ENCODE assay signal across 8 cellular contexts in genomic region chr11:66315921-66316811, GRCh38. TPM values are rescaled to one million over a fixed set of nuclear protein-coding genes. Genes with fewer than 3 reads are reported as not detected.
DNase-seq lines count a peak whose midpoint lies in the region; ATAC-seq and TF ChIP-seq lines count a peak whose summit lies in the region.
"Had no signal": no experiment of that assay in that cellular context is flagged by ENCODE, and none has a peak within 500 bp of the region (broad histone marks: within the 10 kb centered on the region; RNA-seq: fewer than 3 reads in every experiment).

No MANE protein-coding gene starts in this region.

- TF ChIP-seq EP300 in esophagus muscularis mucosa (IDR thresholded peaks at IDR 0.05) = no peak

- H3K4me1 ChIP-seq in NT2/D1 (ENCODE audit: insufficient read depth, insufficient read length) (peaks cover 42% of the 10 kb centered on the region), esophagus muscularis mucosa (peaks cover 44 to 76% (median 72%) of the 10 kb centered on the region in 4 donors), spleen (peaks cover 19 to 83% (median 53%) of the 10 kb centered on the region in 6 donors)

- peak overlapping the region; percentile 56 for H3K9ac ChIP-seq in NT2/D1 (ENCODE audit: insufficient read length, low read depth)

- H3K27me3 ChIP-seq in NT2/D1 (ENCODE audit: insufficient read depth, insufficient read length) (peaks cover 19% of the 10 kb centered on the region), esophagus muscularis mucosa (peaks cover 0 to 8% (median 0%) of the 10 kb centered on the region in 4 donors), spleen (replicated peaks in 1 of 7) (peaks cover 0 to 26% (median 0%) of the 10 kb centered on the region in 7 donors)

- TF ChIP-seq POLR2A in esophagus muscularis mucosa (IDR thresholded peaks at IDR 0.05; ENCODE audit: low read depth) = no peak
- TF ChIP-seq POLR2A in spleen (IDR thresholded peaks at IDR 0.05) = no peak

- H3K9me3 ChIP-seq in NT2/D1 (ENCODE audit: insufficient read depth, low read length) = peaks cover 11% of the 10 kb centered on the region; the same call in 1 of the 2 replicates
- no peaks in the 10 kb centered on the region for H3K9me3 ChIP-seq in esophagus muscularis mucosa
- H3K9me3 ChIP-seq in spleen = no peaks in the 10 kb centered on the region

- no peak for TF ChIP-seq CTCF in esophagus muscularis mucosa (IDR thresholded peaks at IDR 0.05)
- TF ChIP-seq CTCF in spleen (IDR thresholded peaks at IDR 0.05 in 8 of 11, conservative IDR thresholded peaks at IDR 0.05 in 3 of 11) = no peak

- DNase-seq in NT2/D1 (ENCODE audit: low read depth, low spot score) (no peak), esophagus muscularis mucosa (ENCODE audit: extremely low spot score) (no peak), spleen (peak; percentile 79), NCI-H2196 (lab: John Stamatoyannopoulos, UW; ENCODE audit: unreplicated experiment) (no peak), RPMI8226 (no peak)

- peak overlapping the region; percentile 83 to 95 (median 89) for H3K27ac ChIP-seq in esophagus muscularis mucosa (replicated peaks in 1 of 4)
- H3K27ac ChIP-seq in spleen = peak overlapping the region in 7 of 8 donors; percentile 66 to 91 (median 82)

- H3K36me3 ChIP-seq in NT2/D1 (ENCODE audit: insufficient read depth, insufficient read length, low read length) = peaks cover 3% of the 10 kb centered on the region
- H3K36me3 ChIP-seq in esophagus muscularis mucosa = no peaks in the 10 kb centered on the region
- no peaks in the 10 kb centered on the region for H3K36me3 ChIP-seq in spleen

- no peak overlapping the region for H3K4me3 ChIP-seq in NT2/D1 (ENCODE audit: insufficient read length, low read depth)
- peak overlapping the region; percentile 59 to 75 (median 62) for H3K4me3 ChIP-seq in esophagus muscularis mucosa
- peak overlapping the region in 7 of 8 donors; percentile 10 to 54 (median 28) for H3K4me3 ChIP-seq in spleen

- ATAC-seq in HG03460 (IDR thresholded peaks at IDR 0.05; ENCODE audit: unreplicated experiment) = no peak

- WGBS in esophagus muscularis mucosa = 49% methylated on average over 13 of the region's 52 CpGs
- WGBS in spleen, 5 donors = 72 to 89% (median 84%) methylated on average over 29 to 52 of the region's 52 CpGs

- intact Hi-C loops in esophagus muscularis mucosa (cut with DNase I) = no loop called here
- intact Hi-C loops in spleen (cut with DNase I; ENCODE audit: low total_unique reads) = no loop called here

RNA-seq across cellular contexts. Expression of gene CD248, which starts 0.7 kb away (rescaled TPM):
- total RNA-seq in esophagus muscularis mucosa (10 to 100 TPM; 23.0 to 83.8 (median 33.0) TPM), spleen (10 to 100 TPM in 2 of 7 donors, 1 to 10 TPM in 5; 4.7 to 15.7 (median 6.5) TPM)
- 1 to 10 TPM; 1.7 to 2.7 (median 2.0) TPM for polyA plus RNA-seq in spleen
- total RNA-seq: endothelial cell of umbilical vein had no signal

RNA-seq across cellular contexts. Expression of gene RIN1, which starts 20.1 kb away (rescaled TPM):
- total RNA-seq in esophagus muscularis mucosa (1 to 10 TPM; 3.1 to 6.6 (median 4.5) TPM), spleen (10 to 100 TPM in 1 of 7 donors, 1 to 10 TPM in 6; 5.7 to 10.9 (median 8.9) TPM)
- polyA plus RNA-seq in spleen = 1 to 10 TPM; 2.3 to 7.8 (median 7.0) TPM

RNA-seq across cellular contexts. Expression of gene TMEM151A, which starts 24.5 kb away (rescaled TPM):
- total RNA-seq in esophagus muscularis mucosa = under 1 TPM; 0.42 to 0.71 (median 0.54) TPM
- under 1 TPM in 1 of 7 donors, not detected in 6; 0.34 TPM for total RNA-seq in spleen
- polyA plus RNA-seq in spleen = under 1 TPM in 2 of 3 donors, not detected in 1; 0.02 TPM
- total RNA-seq: endothelial cell of umbilical vein; T-helper 2 cell treated with Interferon-gamma antibody and Interleukin-4, amounts not matched to agents 100 ng/mL and 5 ng/mL, for 36 hours had no signal
- polyA plus RNA-seq: endothelial cell of umbilical vein had no signal

RNA-seq across cellular contexts. Expression of gene YIF1A, which starts 27.2 kb away (rescaled TPM):
- total RNA-seq in esophagus muscularis mucosa (10 to 100 TPM; 57.7 to 92.5 (median 85.4) TPM), spleen (10 to 100 TPM; 34.7 to 50.4 (median 40.4) TPM)
- 10 to 100 TPM; 48.3 to 60.1 (median 49.3) TPM for polyA plus RNA-seq in spleen

RNA-seq across cellular contexts. Expression of gene BRMS1, which starts 28.7 kb away (rescaled TPM):
- total RNA-seq in esophagus muscularis mucosa (10 to 100 TPM; 22.8 to 35.1 (median 34.1) TPM), spleen (10 to 100 TPM; 32.3 to 52.5 (median 37.2) TPM)
- 10 to 100 TPM; 61.6 to 90.6 (median 83.0) TPM for polyA plus RNA-seq in spleen
